ENCODE assay signal across 26 cellular contexts in genomic region chr2:74617123-74617522, GRCh38. TPM values are rescaled to one million over a fixed set of nuclear protein-coding genes. Genes with fewer than 3 reads are reported as not detected.
"Had no signal": no experiment of that assay in that cellular context is flagged by ENCODE, and none has a peak within 500 bp of the region (broad histone marks: within the 10 kb centered on the region; RNA-seq: fewer than 3 reads in every experiment).

No MANE protein-coding gene starts in this region.

- DNase-seq: effector CD4-positive, alpha-beta T cell; endodermal cell; gastrocnemius medialis; heart right ventricle; hypothalamus; kidney glomerular epithelial cell; mucosa of descending colon; naive thymus-derived CD8-positive, alpha-beta T cell; posterior cingulate gyrus; stimulated activated CD4-positive, alpha-beta T cell treated with anti-CD3 and anti-CD28 coated beads, Interleukin-4, amount 100 ng/mL, for 1 hour; stimulated activated CD8-positive, alpha-beta memory T cell treated with anti-CD3 and anti-CD28 coated beads, Interleukin-4, amount 100 ng/mL, for 48 hours; stimulated activated naive CD8-positive, alpha-beta T cell treated with anti-CD3 and anti-CD28 coated beads, Interleukin-15, Interleukin-2, amounts not matched to agents 100 U/mL and 50 U/mL, for 24 hours; thyroid gland had no signal

- H3K9me3 Mint-ChIP-seq: endodermal cell; naive thymus-derived CD8-positive, alpha-beta T cell; stimulated activated effector memory CD8-positive, alpha-beta T cell treated with anti-CD3 and anti-CD28 coated beads, Interleukin-12 subunit alpha, Interleukin-12 subunit beta, amount 100 ng/mL, for 72 hours; type B pancreatic cell had no signal

- H3K4me3 ChIP-seq: coronary artery, gastrocnemius medialis, heart right ventricle, mucosa of descending colon, suprapubic skin, thyroid gland had no signal

- H3K27ac Mint-ChIP-seq: endodermal cell; naive thymus-derived CD8-positive, alpha-beta T cell; stimulated activated effector memory CD8-positive, alpha-beta T cell treated with anti-CD3 and anti-CD28 coated beads, Interleukin-12 subunit alpha, Interleukin-12 subunit beta, amount 100 ng/mL, for 72 hours; type B pancreatic cell had no signal

- H3K4me1 Mint-ChIP-seq: stimulated activated effector memory CD8-positive, alpha-beta T cell treated with anti-CD3 and anti-CD28 coated beads, Interleukin-12 subunit alpha, Interleukin-12 subunit beta, amount 100 ng/mL, for 72 hours had no signal

- ATAC-seq: gastrocnemius medialis; heart right ventricle; mucosa of descending colon; naive thymus-derived CD8-positive, alpha-beta T cell; stimulated activated effector memory CD8-positive, alpha-beta T cell treated with anti-CD3 and anti-CD28 coated beads, Interleukin-12 subunit alpha, Interleukin-12 subunit beta, amount 100 ng/mL, for 72 hours; stimulated activated naive CD8-positive, alpha-beta T cell treated with anti-CD3 and anti-CD28 coated beads, Interleukin-15, Interleukin-2, amounts not matched to agents 100 U/mL and 50 U/mL, for 24 hours had no signal

- H3K4me3 Mint-ChIP-seq: endodermal cell; naive thymus-derived CD8-positive, alpha-beta T cell; stimulated activated effector memory CD8-positive, alpha-beta T cell treated with anti-CD3 and anti-CD28 coated beads, Interleukin-12 subunit alpha, Interleukin-12 subunit beta, amount 100 ng/mL, for 72 hours; type B pancreatic cell had no signal

- FAIRE-seq: endothelial cell of umbilical vein, islet of Langerhans, urothelium cell line had no signal

- H3K4me1 ChIP-seq: gastrocnemius medialis, suprapubic skin had no signal

- H3K36me3 Mint-ChIP-seq: stimulated activated effector memory CD8-positive, alpha-beta T cell treated with anti-CD3 and anti-CD28 coated beads, Interleukin-12 subunit alpha, Interleukin-12 subunit beta, amount 100 ng/mL, for 72 hours; type B pancreatic cell had no signal

- H3K9me3 ChIP-seq: gastrocnemius medialis, heart right ventricle, mucosa of descending colon, neutrophil, suprapubic skin, thyroid gland had no signal

- H3K27me3 ChIP-seq: thyroid gland had no signal

- H3K36me3 ChIP-seq: gastrocnemius medialis, heart right ventricle, neutrophil, suprapubic skin, thyroid gland had no signal

- H3K27ac ChIP-seq: coronary artery, gastrocnemius medialis, heart right ventricle, neutrophil, suprapubic skin, thyroid gland had no signal

RNA-seq across cellular contexts. Expression of gene M1AP, which starts 31.0 kb away (rescaled TPM):
- total RNA-seq: dermis microvascular lymphatic vessel endothelial cell; endothelial cell of umbilical vein; fibroblast of lung; lung microvascular endothelial cell; naive thymus-derived CD8-positive, alpha-beta T cell; pulmonary artery endothelial cell had no signal
- polyA plus RNA-seq: fibroblast of lung, neural cell had no signal
